Comparison of ENCODE assay signal across 10 cellular contexts in genomic region chr4:124322234-124322831, GRCh38.
A peak's percentile ranks its signal among the peaks of the same experiment; 100 is the strongest.
DNase-seq lines count a peak whose midpoint lies in the region; ATAC-seq and TF ChIP-seq lines count a peak whose summit lies in the region.
"Had no signal": no experiment of that assay in that cellular context is flagged by ENCODE, and none has a peak within 500 bp of the region (broad histone marks: within the 10 kb centered on the region; RNA-seq: fewer than 3 reads in every experiment).

No MANE protein-coding gene starts in this region.

- no peaks in the 10 kb centered on the region for H4K20me1 ChIP-seq in neural cell (ENCODE audit: insufficient read depth)

- H3K4me3 ChIP-seq in neural cell (ENCODE audit: low read length) (no peak overlapping the region), mucosa of descending colon (no peak overlapping the region)
- H3K4me3 ChIP-seq: SK-N-MC had no signal

- no peaks in the 10 kb centered on the region for H3K27me3 ChIP-seq in neural cell (ENCODE audit: insufficient read depth, low read depth, low read length)

- no peaks in the 10 kb centered on the region for H3K9me2 ChIP-seq in neural cell (ENCODE audit: insufficient read depth, low read length)

- no peaks in the 10 kb centered on the region for H3K79me2 ChIP-seq in neural cell (replicated peaks; ENCODE audit: insufficient read depth, low read length)

- ATAC-seq in GM21576 (IDR thresholded peaks at IDR 0.05; ENCODE audit: unreplicated experiment): peak; percentile 60
- no peak for ATAC-seq in HG03039 (IDR thresholded peaks at IDR 0.05; ENCODE audit: unreplicated experiment)
- no peak for ATAC-seq in mucosa of descending colon
- ATAC-seq: naive thymus-derived CD8-positive, alpha-beta T cell had no signal

- TF ChIP-seq RAD21 in neural cell (conservative IDR thresholded peaks at IDR 0.05): peak; percentile 79

- no peak for TF ChIP-seq EP300 in neural cell (conservative IDR thresholded peaks at IDR 0.05; ENCODE audit: poor library complexity, severe bottlenecking)

- H3K9me3 ChIP-seq in neural cell (ENCODE audit: low read length): no peaks in the 10 kb centered on the region
- no peaks in the 10 kb centered on the region for H3K9me3 ChIP-seq in mucosa of descending colon

- no peak overlapping the region for H3K4me2 ChIP-seq in neural cell (ENCODE audit: low read length)

- H3F3A ChIP-seq in neural cell (ENCODE audit: insufficient read depth, low read length, poor library complexity, severe bottlenecking): no peaks in the 10 kb centered on the region

- H3K4me1 ChIP-seq in mucosa of descending colon (ENCODE audit: low read depth): no peaks in the 10 kb centered on the region

- H3K36me3 ChIP-seq in neural cell (ENCODE audit: insufficient read depth, low read length) (no peaks in the 10 kb centered on the region), mucosa of descending colon (ENCODE audit: low read depth) (no peaks in the 10 kb centered on the region)

- peak; percentile 61 for DNase-seq in DMS 273 (lab: John Stamatoyannopoulos, UW; ENCODE audit: unreplicated experiment)
- DNase-seq in NCI-H460 (ENCODE audit: extremely low read depth, low read depth): peak; percentile 14
- DNase-seq in dermis microvascular lymphatic vessel endothelial cell (ENCODE audit: low read depth in 2 of 2): peak; percentile 21 to 42
- no peak for DNase-seq in mucosa of descending colon
- DNase-seq in activated CD4-positive, CD25-positive, alpha-beta regulatory T cell (lab: John Stamatoyannopoulos, UW): no peak

- intact Hi-C loops in mucosa of descending colon (cut with DNase I, micrococcal nuclease): no loop called here

- H2AFZ ChIP-seq in neural cell (ENCODE audit: low read depth, low read length): no peak overlapping the region

- TF ChIP-seq CTCF in neural cell (IDR thresholded peaks at IDR 0.05; ENCODE audit: poor library complexity, severe bottlenecking): peak; percentile 77
- TF ChIP-seq CTCF in mucosa of descending colon (IDR thresholded peaks at IDR 0.05): no peak

- H3K9ac ChIP-seq in neural cell (ENCODE audit: low read length): no peak overlapping the region

- H3K27ac ChIP-seq in neural cell (ENCODE audit: low read length): no peak overlapping the region
- H3K27ac ChIP-seq: SK-N-MC had no signal

TF ChIP-seq in neural cell, 6 proteins besides CTCF, POLR2A, EP300 and RAD21:
- TF ChIP-seq TAF1 (IDR thresholded peaks at IDR 0.05; ENCODE audit: low read depth) (no peak), SMC3 (conservative IDR thresholded peaks at IDR 0.05; ENCODE audit: poor library complexity) (peak; percentile 78)
TF ChIP-seq in neural cell: peak in this region for 1.

Comparison
In these comparisons a context has a peak if more than half of its experiments do, and no peak if none do; other contexts are left out.
1. DNase-seq: peak in DMS 273 (single experiment), NCI-H460 (single experiment) and dermis microvascular lymphatic vessel endothelial cell (2 of 2); none in mucosa of descending colon (0 of 3) and activated CD4-positive, CD25-positive, alpha-beta regulatory T cell (0 of 4).